Comparison of ENCODE assay signal across 8 cellular contexts in genomic region chr17:15944720-15945492, GRCh38. TPM values are rescaled to one million over a fixed set of nuclear protein-coding genes. Genes with fewer than 3 reads are reported as not detected.
DNase-seq lines count a peak whose midpoint lies in the region; ATAC-seq and TF ChIP-seq lines count a peak whose summit lies in the region.

TSS of gene ADORA2B (plus strand) at chr17:15945130. CDS start at chr17:15945249, 119 bp downstream.

- H4K20me1 ChIP-seq in OCI-LY1 (ENCODE audit: insufficient read depth, low read length): no peaks in the 10 kb centered on the region

- DNase-seq in GM03348 (ENCODE audit: low spot score) (peak; percentile 94), foreskin fibroblast (peak; percentile 75 to 91), nephron progenitor cell (peak; percentile 82), type B pancreatic cell (ENCODE audit: extremely low spot score, unreplicated experiment) (peak; percentile 80)
- DNase-seq in activated T-helper 2 cell treated with anti-CD3 and anti-CD28 coated beads, Interferon-gamma antibody, Interleukin-2, Interleukin-4, amounts not matched to agents 10 μg/mL and 5 μg/mL and 100 μg/mL, durations not matched to agents 14 hours and 24 hours and 36 hours (ENCODE audit: low spot score): peak; percentile 36

- H3K9me3 ChIP-seq in OCI-LY1 (ENCODE audit: low read length): no peaks in the 10 kb centered on the region

- H2AFZ ChIP-seq in OCI-LY1 (ENCODE audit: low read length): no peak within 1 kb of the TSS

- peaks cover 8% of the 10 kb centered on the region; the same call in 1 of the 2 replicates for H3K27me3 ChIP-seq in OCI-LY1 (ENCODE audit: insufficient read depth, low read length)

- peak within 1 kb of the TSS; percentile 51 for H3K4me3 ChIP-seq in OCI-LY1 (ENCODE audit: low read depth, low read length, poor library complexity, severe bottlenecking)
- peak within 1 kb of the TSS; percentile 59 to 77 for H3K4me3 ChIP-seq in foreskin fibroblast (ENCODE audit: low read depth in 1 of 2, low read length in 2 of 2)

- H3K27ac Mint-ChIP-seq in activated T-helper 2 cell treated with anti-CD3 and anti-CD28 coated beads, Interferon-gamma antibody, Interleukin-2, Interleukin-4, amounts not matched to agents 10 μg/mL and 5 μg/mL and 100 μg/mL, durations not matched to agents 14 hours and 24 hours and 36 hours: peak within 1 kb of the TSS; percentile 70
- H3K27ac Mint-ChIP-seq in nephron progenitor cell (no peak within 1 kb of the TSS), type B pancreatic cell (peak within 1 kb of the TSS; percentile 51)

- peaks cover 44% of the 10 kb centered on the region for H3K27me3 Mint-ChIP-seq in activated T-helper 2 cell treated with anti-CD3 and anti-CD28 coated beads, Interferon-gamma antibody, Interleukin-2, Interleukin-4, amounts not matched to agents 10 μg/mL and 5 μg/mL and 100 μg/mL, durations not matched to agents 14 hours and 24 hours and 36 hours (ENCODE audit: low read depth)
- H3K27me3 Mint-ChIP-seq in nephron progenitor cell (ENCODE audit: low read depth, poor library complexity) (peaks cover 60% of the 10 kb centered on the region), type B pancreatic cell (peaks cover 44% of the 10 kb centered on the region)

- peak within 1 kb of the TSS; percentile 62 for H3K4me2 ChIP-seq in OCI-LY1 (ENCODE audit: low read length)

- H3K27ac ChIP-seq in OCI-LY1 (ENCODE audit: low read depth, low read length, poor library complexity, severe bottlenecking): no peak within 1 kb of the TSS

- H3K9me3 Mint-ChIP-seq in activated T-helper 2 cell treated with anti-CD3 and anti-CD28 coated beads, Interferon-gamma antibody, Interleukin-2, Interleukin-4, amounts not matched to agents 10 μg/mL and 5 μg/mL and 100 μg/mL, durations not matched to agents 14 hours and 24 hours and 36 hours: no peaks in the 10 kb centered on the region
- H3K9me3 Mint-ChIP-seq in nephron progenitor cell (no peaks in the 10 kb centered on the region), type B pancreatic cell (no peaks in the 10 kb centered on the region)

- no peaks in the 10 kb centered on the region for H3K79me2 ChIP-seq in OCI-LY1 (ENCODE audit: insufficient read depth, low read length)

- H3K9ac ChIP-seq in OCI-LY1 (ENCODE audit: low read length): no peak within 1 kb of the TSS

- peak; percentile 27; the same call in 1 of the 2 replicates for TF ChIP-seq CTCF in OCI-LY1 (IDR thresholded peaks at IDR 0.05; ENCODE audit: low read length)
- peak; percentile 16 for TF ChIP-seq CTCF in foreskin fibroblast (IDR thresholded peaks at IDR 0.05; ENCODE audit: low read depth, low read length)
- TF ChIP-seq CTCF in nephron progenitor cell (IDR thresholded peaks at IDR 0.05): peak; percentile 38
- TF ChIP-seq CTCF in type B pancreatic cell (conservative IDR thresholded peaks at IDR 0.05): peak; percentile 70

- H3K9me2 ChIP-seq in OCI-LY1 (ENCODE audit: low read depth, low read length): no peaks in the 10 kb centered on the region

- peak; percentile 39 for ATAC-seq in HG02798 (IDR thresholded peaks at IDR 0.05; ENCODE audit: poor library complexity, unreplicated experiment)
- no peak for ATAC-seq in HG02938 (IDR thresholded peaks at IDR 0.05; ENCODE audit: unreplicated experiment)

- peak within 1 kb of the TSS; percentile 84 for H3K4me3 Mint-ChIP-seq in activated T-helper 2 cell treated with anti-CD3 and anti-CD28 coated beads, Interferon-gamma antibody, Interleukin-2, Interleukin-4, amounts not matched to agents 10 μg/mL and 5 μg/mL and 100 μg/mL, durations not matched to agents 14 hours and 24 hours and 36 hours (ENCODE audit: low read depth)
- peak within 1 kb of the TSS; percentile 88 for H3K4me3 Mint-ChIP-seq in nephron progenitor cell
- peak within 1 kb of the TSS; percentile 89 for H3K4me3 Mint-ChIP-seq in type B pancreatic cell

- intact Hi-C loops in activated T-helper 2 cell treated with anti-CD3 and anti-CD28 coated beads, Interferon-gamma antibody, Interleukin-2, Interleukin-4, amounts not matched to agents 10 μg/mL and 5 μg/mL and 100 μg/mL, durations not matched to agents 14 hours and 24 hours and 36 hours (cut with micrococcal nuclease): loop anchor here (1.0 kb wide), 2 partner anchors 14 to 53 kb away; no protein-coding TSS in a partner anchor

- no peaks in the 10 kb centered on the region for H3K36me3 ChIP-seq in OCI-LY1 (ENCODE audit: insufficient read depth, low read length)

- no peaks in the 10 kb centered on the region for H3K36me3 Mint-ChIP-seq in activated T-helper 2 cell treated with anti-CD3 and anti-CD28 coated beads, Interferon-gamma antibody, Interleukin-2, Interleukin-4, amounts not matched to agents 10 μg/mL and 5 μg/mL and 100 μg/mL, durations not matched to agents 14 hours and 24 hours and 36 hours (ENCODE audit: low read depth)
- no peaks in the 10 kb centered on the region for H3K36me3 Mint-ChIP-seq in nephron progenitor cell (ENCODE audit: low read depth)
- H3K36me3 Mint-ChIP-seq in type B pancreatic cell: no peaks in the 10 kb centered on the region

- peaks cover 21% of the 10 kb centered on the region for H3K4me1 Mint-ChIP-seq in activated T-helper 2 cell treated with anti-CD3 and anti-CD28 coated beads, Interferon-gamma antibody, Interleukin-2, Interleukin-4, amounts not matched to agents 10 μg/mL and 5 μg/mL and 100 μg/mL, durations not matched to agents 14 hours and 24 hours and 36 hours (ENCODE audit: low read depth)
- peaks cover 31% of the 10 kb centered on the region for H3K4me1 Mint-ChIP-seq in nephron progenitor cell
- H3K4me1 Mint-ChIP-seq in type B pancreatic cell (ENCODE audit: unreplicated experiment): peaks cover 6% of the 10 kb centered on the region

- H3K4me1 ChIP-seq in OCI-LY1 (ENCODE audit: insufficient read depth, low read length, severe bottlenecking): peaks cover 9% of the 10 kb centered on the region

- no peaks in the 10 kb centered on the region for H3F3A ChIP-seq in OCI-LY1 (ENCODE audit: insufficient read depth, low read length)

RNA-seq across cellular contexts. Expression of gene ADORA2B, which starts in this region (rescaled TPM):
- total RNA-seq in activated T-helper 2 cell treated with anti-CD3 and anti-CD28 coated beads, Interferon-gamma antibody, Interleukin-2, Interleukin-4, amounts not matched to agents 10 μg/mL and 5 μg/mL and 100 μg/mL, durations not matched to agents 14 hours and 24 hours and 36 hours: 3.6 and 4.2 TPM in 2 replicates
- 2.0 and 4.0 TPM in 2 replicates for total RNA-seq in type B pancreatic cell (ENCODE audit: low replicate concordance)

Comparison
In these comparisons a context has a peak if more than half of its experiments do, and no peak if none do; other contexts are left out.
1. DNase-seq: peak in every context shown above with its lines; median percentile 94 in GM03348; 83 in foreskin fibroblast; 82 in nephron progenitor cell; 80 in type B pancreatic cell; 36 in activated T-helper 2 cell treated with anti-CD3 and anti-CD28 coated beads, Interferon-gamma antibody, Interleukin-2, Interleukin-4, amounts not matched to agents 10 μg/mL and 5 μg/mL and 100 μg/mL, durations not matched to agents 14 hours and 24 hours and 36 hours.
2. CTCF ChIP-seq: peak in every context shown above with its lines; median percentile 70 in type B pancreatic cell; 38 in nephron progenitor cell; 27 in OCI-LY1; 16 in foreskin fibroblast.